Comparison of ENCODE assay signal across 8 cellular contexts in genomic region chr13:49996166-49996915, GRCh38. TPM values are rescaled to one million over a fixed set of nuclear protein-coding genes. Genes with fewer than 3 reads are reported as not detected.
DNase-seq lines count a peak whose midpoint lies in the region; ATAC-seq lines count a peak whose summit lies in the region.

No MANE protein-coding gene starts in this region.

- peak overlapping the region; percentile 85 for H3K27ac ChIP-seq in angular gyrus (ENCODE audit: low read depth, low read length)
- peak overlapping the region; percentile 90 for H3K27ac ChIP-seq in right cardiac atrium (ENCODE audit: low read length)
- H3K27ac ChIP-seq in urinary bladder (ENCODE audit: low read depth): peak overlapping the region; percentile 90

- no peaks in the 10 kb centered on the region for H3K9me3 ChIP-seq in right cardiac atrium (ENCODE audit: control insufficient read depth, low read length)

- H3K4me1 ChIP-seq in right cardiac atrium (ENCODE audit: control insufficient read depth, insufficient read depth, low read length) (no peaks in the 10 kb centered on the region), urinary bladder (ENCODE audit: insufficient read depth) (peaks cover 5% of the 10 kb centered on the region)

- ATAC-seq in right cardiac atrium: peak; percentile 94 to 96

- H3K27me3 ChIP-seq in right cardiac atrium (ENCODE audit: control insufficient read depth, insufficient read depth): no peaks in the 10 kb centered on the region

- intact Hi-C loops in right cardiac atrium (cut with DNase I): loop anchor here in 2 of 4 donors (5.0 to 10.0 kb wide), 2 partner anchors 86 to 528 kb away; no protein-coding TSS in a partner anchor

- H3K4me3 ChIP-seq in right cardiac atrium (ENCODE audit: low read length) (peak overlapping the region; percentile 89), urinary bladder (ENCODE audit: low read depth, low read length) (peak overlapping the region; percentile 69)

- H3K36me3 ChIP-seq in urinary bladder (ENCODE audit: insufficient read depth): no peaks in the 10 kb centered on the region

- under 1% methylated on average over 59 of the region's 68 CpGs for WGBS in right cardiac atrium
- WGBS in urinary bladder: under 1% methylated on average over 65 of the region's 68 CpGs

- DNase-seq in GM03348 (ENCODE audit: low spot score) (peak; percentile 97), HCEC 1CT (peak; percentile 89), NAMALWA (ENCODE audit: low spot score) (peak; percentile 87), T-helper 2 cell (peak; percentile 76 to 94 (median 78)), right cardiac atrium (peak; percentile 96 to 98 (median 98)), pulmonary artery endothelial cell (ENCODE audit: low read depth, low spot score) (peak; percentile 74)

RNA-seq across cellular contexts. Expression of gene TRIM13, which starts 0.5 kb away (rescaled TPM):
- total RNA-seq in right cardiac atrium (10 to 100 TPM; 18.2 to 25.4 (median 21.8) TPM), pulmonary artery endothelial cell (20.4 and 34.1 TPM in 2 replicates), urinary bladder (49.6 TPM)
- polyA plus RNA-seq in right cardiac atrium (14.0 TPM), urinary bladder (16.1 TPM)

RNA-seq across cellular contexts. Expression of gene KCNRG, which starts 18.9 kb away (rescaled TPM):
- total RNA-seq in right cardiac atrium (under 1 TPM; 0.35 to 0.45 (median 0.37) TPM), pulmonary artery endothelial cell (4.7 and 8.1 TPM in 2 replicates), urinary bladder (3.5 TPM)
- polyA plus RNA-seq in right cardiac atrium (0.27 TPM), urinary bladder (0.68 TPM)

Comparison
In these comparisons a context has a peak if more than half of its experiments do, and no peak if none do; other contexts are left out.
1. Peak in every context shown above with its lines: DNase-seq, ATAC-seq, H3K4me3 ChIP-seq and H3K27ac ChIP-seq.